8 cellular contexts compared by ENCODE assay signal in the genomic region with DNA sequence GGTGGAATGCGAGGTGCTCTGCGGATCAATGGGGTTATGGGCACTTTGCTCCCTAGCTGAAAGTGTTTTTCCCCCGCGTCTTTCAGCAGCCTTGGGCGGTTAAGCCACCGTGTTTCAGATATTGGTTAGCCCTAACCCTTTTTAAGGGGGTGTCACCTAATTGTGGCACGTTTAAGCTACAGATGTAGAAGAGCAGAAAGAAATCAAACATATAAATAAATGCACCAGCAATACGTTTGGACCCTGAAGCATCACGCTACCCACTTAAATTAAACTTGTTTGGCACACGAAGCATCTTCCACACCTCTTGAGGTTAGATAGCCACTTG. TPM values are rescaled to one million over a fixed set of nuclear protein-coding genes. Genes with fewer than 3 reads are reported as not detected.
DNase-seq lines count a peak whose midpoint lies in the region; ATAC-seq and TF ChIP-seq lines count a peak whose summit lies in the region.

No MANE protein-coding gene starts in this region.

- no peaks in the 10 kb centered on the region for H3K9me2 ChIP-seq in MM.1S (replicated peaks; ENCODE audit: insufficient read depth, low read length)

- ATAC-seq in GM18508 (IDR thresholded peaks at IDR 0.05; ENCODE audit: insufficient read depth, unreplicated experiment), result peak; percentile 2
- ATAC-seq in left colon, result no peak

- H3K4me2 ChIP-seq in MM.1S (ENCODE audit: low read depth, low read length), result peak overlapping the region; percentile 88

- intact Hi-C loops in left colon (cut with DNase I, micrococcal nuclease), result loop anchor here in 1 of 2 donors (5.0 to 10.0 kb wide), 2 partner anchors 139 to 517 kb away; no protein-coding TSS in a partner anchor

- H3K27ac ChIP-seq in MM.1S (ENCODE audit: low read length), result no peak overlapping the region
- H3K27ac ChIP-seq in cingulate gyrus (ENCODE audit: low read depth, low read length), result peak overlapping the region; percentile 88
- peak overlapping the region; percentile 48 for H3K27ac ChIP-seq in muscle layer of colon (ENCODE audit: low read depth, low read length)

- H4K20me1 ChIP-seq in MM.1S (ENCODE audit: insufficient read depth, low read length), result no peaks in the 10 kb centered on the region

- peak overlapping the region; percentile 92 for H3K4me3 ChIP-seq in MM.1S (ENCODE audit: low read length)
- H3K4me3 ChIP-seq in muscle layer of colon (ENCODE audit: low read depth in 1 of 2, low read length in 2 of 2), result peak overlapping the region; percentile 63 to 76

- H3K9me3 ChIP-seq in MM.1S (replicated peaks; ENCODE audit: insufficient read depth, low read length) (no peaks in the 10 kb centered on the region), muscle layer of colon (ENCODE audit: low read length) (no peaks in the 10 kb centered on the region)

- TF ChIP-seq CTCF in MM.1S (IDR thresholded peaks at IDR 0.05; ENCODE audit: low read length), result no peak

- peak overlapping the region; percentile 97 for H2AFZ ChIP-seq in MM.1S (ENCODE audit: low read length)

- DNase-seq in MM.1S (peak; percentile 19), left colon (no peak), pons (ENCODE audit: low spot score) (no peak), COR-L47 (lab: John Stamatoyannopoulos, UW) (no peak)
- no peak for DNase-seq in activated CD4-positive, alpha-beta T cell treated with anti-CD3 and anti-CD28 coated beads, Interleukin-2, amount 50 U/mL, for 1 hour

- H3K36me3 ChIP-seq in MM.1S (replicated peaks; ENCODE audit: insufficient read depth, low read length) (no peaks in the 10 kb centered on the region), muscle layer of colon (ENCODE audit: insufficient read depth, low read length) (peaks cover 5% of the 10 kb centered on the region)

- peaks cover 5% of the 10 kb centered on the region; the same call in 1 of the 2 replicates for H3K4me1 ChIP-seq in MM.1S (ENCODE audit: low read length)
- H3K4me1 ChIP-seq in muscle layer of colon (ENCODE audit: insufficient read depth, low read length), result peaks cover 10% of the 10 kb centered on the region

- no peaks in the 10 kb centered on the region for H3F3A ChIP-seq in MM.1S (ENCODE audit: insufficient read depth, low read length)

- peak overlapping the region; percentile 90 for H3K9ac ChIP-seq in MM.1S (ENCODE audit: low read length)
- peak overlapping the region; percentile 62 for H3K9ac ChIP-seq in muscle layer of colon (ENCODE audit: low read length)

- peaks cover 23% of the 10 kb centered on the region for H3K79me2 ChIP-seq in MM.1S (ENCODE audit: low read length)

- no peaks in the 10 kb centered on the region for H3K27me3 ChIP-seq in MM.1S (replicated peaks; ENCODE audit: insufficient read depth, low read length)
- H3K27me3 ChIP-seq in muscle layer of colon (ENCODE audit: control insufficient read depth in 1 of 2, insufficient read depth in 2 of 2, low read length in 2 of 2), result no peaks in the 10 kb centered on the region

RNA-seq across cellular contexts. Expression of a gene that starts 0.7 kb away (rescaled TPM):
- 10 to 100 TPM; 22.3 to 23.2 TPM for total RNA-seq in left colon

RNA-seq across cellular contexts. Expression of a gene that starts 26.0 kb away (rescaled TPM):
- 1 to 10 TPM; 1.9 to 4.3 TPM for total RNA-seq in left colon
